ENCODE assay signal across 12 cellular contexts in genomic region chr16:29738514-29738913, GRCh38. TPM values are rescaled to one million over a fixed set of nuclear protein-coding genes. Genes with fewer than 3 reads are reported as not detected.
DNase-seq lines count a peak whose midpoint lies in the region; ATAC-seq, FAIRE-seq and TF ChIP-seq lines count a peak whose summit lies in the region.
"Had no signal": no experiment of that assay in that cellular context is flagged by ENCODE, and none has a peak within 500 bp of the region (broad histone marks: within the 10 kb centered on the region; RNA-seq: fewer than 3 reads in every experiment).

No MANE protein-coding gene starts in this region.

- intact Hi-C loops in prostate gland (cut with DNase I) (no loop called here), uterus (cut with DNase I; ENCODE audit: low total_unique reads) (no loop called here)

- peak; percentile 82 for FAIRE-seq in GM12892 (lab: Jason Lieb, UNC)
- FAIRE-seq: endometrium had no signal

- no peak for ATAC-seq in left lobe of liver

- TF ChIP-seq POLR2A in GM12892 (IDR thresholded peaks at IDR 0.05; ENCODE audit: low read depth, low read length) (no peak), prostate gland (IDR thresholded peaks at IDR 0.05) (no peak), uterus (IDR thresholded peaks at IDR 0.05) (no peak)

- H3K4me1 Mint-ChIP-seq in IgD-negative memory B cell, result peaks cover 46 to 67% (median 59%) of the 10 kb centered on the region in 3 donors

- 68% methylated on average over 2 of the region's 2 CpGs for WGBS in prostate gland

- H3K9me3 ChIP-seq in prostate gland, result no peaks in the 10 kb centered on the region
- H3K9me3 ChIP-seq in uterus, result no peaks in the 10 kb centered on the region
- H3K9me3 ChIP-seq: thoracic aorta had no signal

- H3K4me1 ChIP-seq in prostate gland (replicated peaks), result peaks cover 12% of the 10 kb centered on the region
- no peaks in the 10 kb centered on the region for H3K4me1 ChIP-seq in uterus

- peak overlapping the region; percentile 40 to 91 (median 58) for H3K4me3 Mint-ChIP-seq in IgD-negative memory B cell

- H3K27me3 ChIP-seq in prostate gland (replicated peaks; ENCODE audit: insufficient read depth) (no peaks in the 10 kb centered on the region), uterus (no peaks in the 10 kb centered on the region)

- peak overlapping the region; percentile 73 to 88 (median 81) for H3K27ac Mint-ChIP-seq in IgD-negative memory B cell

- TF ChIP-seq CTCF in prostate gland (IDR thresholded peaks at IDR 0.05), result peak in 1 of 4 experiments; percentile 7
- TF ChIP-seq CTCF in uterus (IDR thresholded peaks at IDR 0.05), result no peak

- H3K36me3 ChIP-seq in prostate gland (no peaks in the 10 kb centered on the region), uterus (no peaks in the 10 kb centered on the region)
- H3K36me3 ChIP-seq: thoracic aorta had no signal

- H3K36me3 Mint-ChIP-seq in IgD-negative memory B cell, result peaks cover 12% of the 10 kb centered on the region

- H3K27ac ChIP-seq in prostate gland (peak overlapping the region; percentile 74 to 86), uterus (no peak overlapping the region), caudate nucleus (ENCODE audit: low read depth, low read length) (no peak overlapping the region)
- H3K27ac ChIP-seq: thoracic aorta had no signal

- peak; percentile 51 for DNase-seq in GM12892 (ENCODE audit: insufficient read length)
- peak; percentile 32 for DNase-seq in activated effector memory CD4-positive, alpha-beta T cell treated with Interleukin-2 at 50 U/mL for 16 hours
- no peak for DNase-seq in prostate gland (ENCODE audit: low spot score)
- no peak for DNase-seq in UCSD-AML1 (lab: John Stamatoyannopoulos, UW; ENCODE audit: unreplicated experiment)
- DNase-seq in uterus, result no peak
- DNase-seq in caudate nucleus (lab: John Stamatoyannopoulos, UW), result no peak
- no peak for DNase-seq in left lobe of liver (ENCODE audit: low spot score)

- H3K4me3 ChIP-seq in prostate gland, result no peak overlapping the region
- H3K4me3 ChIP-seq in uterus, result no peak overlapping the region
- H3K4me3 ChIP-seq: thoracic aorta had no signal

- no peaks in the 10 kb centered on the region for H3K27me3 Mint-ChIP-seq in IgD-negative memory B cell

- H3K9me3 Mint-ChIP-seq in IgD-negative memory B cell, result no peaks in the 10 kb centered on the region

RNA-seq across cellular contexts. Expression of gene C16orf54, which starts 7.3 kb away (rescaled TPM):
- 1.8 TPM for polyA plus RNA-seq in GM12892 (2012; ENCODE audit: missing spikeins)
- 50.6 TPM for polyA plus RNA-seq in IgD-negative memory B cell
- 1 to 10 TPM; 1.1 to 1.2 TPM for total RNA-seq in prostate gland
- total RNA-seq in uterus, result 1 to 10 TPM in 1 of 4 donors, under 1 TPM in 2, not detected in 1; 0.49 to 5.1 (median 0.97) TPM
- 0.53 TPM for total RNA-seq in left lobe of liver
- total RNA-seq: kidney epithelial cell had no signal

RNA-seq across cellular contexts. Expression of gene ZG16, which starts 39.5 kb away (rescaled TPM):
- polyA plus RNA-seq in GM12892 (2012; ENCODE audit: missing spikeins), result not detected
- not detected for polyA plus RNA-seq in IgD-negative memory B cell
- total RNA-seq in prostate gland (not detected), uterus (under 1 TPM in 1 of 4 donors, not detected in 3; under 0.01 TPM), left lobe of liver (1.3 TPM)
- total RNA-seq: HT-29, kidney epithelial cell, thoracic aorta had no signal

RNA-seq across cellular contexts. Expression of gene KIF22, which starts 52.0 kb away (rescaled TPM):
- 43.2 TPM for polyA plus RNA-seq in GM12892 (2012; ENCODE audit: missing spikeins)
- 34.7 TPM for polyA plus RNA-seq in IgD-negative memory B cell
- total RNA-seq in prostate gland (10 to 100 TPM; 58.5 to 89.6 TPM), uterus (10 to 100 TPM in 3 of 4 donors, 1 to 10 TPM in 1; 5.9 to 70.4 (median 15.8) TPM), left lobe of liver (27.2 TPM)

RNA-seq across cellular contexts. Expression of gene QPRT, which starts 59.5 kb away (rescaled TPM):
- 23.7 TPM for polyA plus RNA-seq in GM12892 (2012; ENCODE audit: missing spikeins)
- polyA plus RNA-seq in IgD-negative memory B cell, result not detected
- 10 to 100 TPM in 1 of 2 donors, 1 to 10 TPM in 1; 8.3 to 11.1 TPM for total RNA-seq in prostate gland
- total RNA-seq in uterus, result 10 to 100 TPM; 16.7 to 54.3 (median 23.1) TPM
- 143 TPM for total RNA-seq in left lobe of liver

Comparison
In these comparisons a context has a peak if more than half of its experiments do, and no peak if none do; other contexts are left out.
1. DNase-seq: peak in GM12892 (single experiment) and activated effector memory CD4-positive, alpha-beta T cell treated with Interleukin-2 at 50 U/mL for 16 hours (single experiment); none in prostate gland (single experiment), UCSD-AML1 (single experiment), uterus (0 of 2), caudate nucleus (0 of 61) and left lobe of liver (single experiment).
2. H3K27ac ChIP-seq: peak in prostate gland (2 of 2); none in uterus (0 of 2) and caudate nucleus (single experiment).